In genomic region chr4:3753711-3754412, GRCh38 we compare ENCODE assay signal across 21 cellular contexts. TPM values are rescaled to one million over a fixed set of nuclear protein-coding genes. Genes with fewer than 3 reads are reported as not detected.
DNase-seq lines count a peak whose midpoint lies in the region; ATAC-seq, FAIRE-seq and TF ChIP-seq lines count a peak whose summit lies in the region.
"Had no signal": no experiment of that assay in that cellular context is flagged by ENCODE, and none has a peak within 500 bp of the region (broad histone marks: within the 10 kb centered on the region; RNA-seq: fewer than 3 reads in every experiment).

No MANE protein-coding gene starts in this region.

- no peak overlapping the region for H3K4me3 ChIP-seq in HepG2 (replicated peaks in 1 of 3; ENCODE audit: insufficient read depth in 1 of 3, low read depth in 2 of 3, low read length in 3 of 3)
- H3K4me3 ChIP-seq in right lobe of liver, result no peak overlapping the region
- no peak overlapping the region for H3K4me3 ChIP-seq in neural progenitor cell
- no peak overlapping the region for H3K4me3 ChIP-seq in hepatocyte
- H3K4me3 ChIP-seq in testis, result no peak overlapping the region
- H3K4me3 ChIP-seq: BLaER1, MG63 had no signal

- in situ Hi-C loops in HepG2 (cut with HindIII; ENCODE audit: extremely low pct_ligation_motif_present, low pct_unique_long_range_greater_than_20kb), result no loop called here

- no peaks in the 10 kb centered on the region for H3K4me1 Mint-ChIP-seq in neural progenitor cell
- H3K4me1 Mint-ChIP-seq: CD4-positive, alpha-beta memory T cell; IgD-negative memory B cell had no signal

- H3K4me2 ChIP-seq in HepG2 (ENCODE audit: low read depth, low read length), result no peak overlapping the region
- peak overlapping the region; percentile 38 for H3K4me2 ChIP-seq in neural progenitor cell
- no peak overlapping the region for H3K4me2 ChIP-seq in hepatocyte
- H3K4me2 ChIP-seq: BLaER1 had no signal

- no peaks in the 10 kb centered on the region for H3K9me3 ChIP-seq in HepG2 (ENCODE audit: low read length)
- H3K9me3 ChIP-seq in right lobe of liver, result no peaks in the 10 kb centered on the region
- no peaks in the 10 kb centered on the region for H3K9me3 ChIP-seq in neural progenitor cell (ENCODE audit: low read depth)
- H3K9me3 ChIP-seq in hepatocyte (ENCODE audit: low read depth), result no peaks in the 10 kb centered on the region
- no peaks in the 10 kb centered on the region for H3K9me3 ChIP-seq in testis
- H3K9me3 ChIP-seq: BLaER1, MG63 had no signal

- H3K27ac ChIP-seq in HepG2 (ENCODE audit: extremely low read length, insufficient read depth, low read length) (no peak overlapping the region), right lobe of liver (no peak overlapping the region), neural progenitor cell (no peak overlapping the region), hepatocyte (no peak overlapping the region), testis (no peak overlapping the region)
- H3K27ac ChIP-seq: BLaER1 had no signal

- peaks cover 13% of the 10 kb centered on the region for H3K9me3 Mint-ChIP-seq in neural progenitor cell
- H3K9me3 Mint-ChIP-seq: CD4-positive, alpha-beta memory T cell had no signal

- H3K4me1 ChIP-seq in HepG2 (ENCODE audit: insufficient read depth, low read length), result peaks cover 20% of the 10 kb centered on the region
- no peaks in the 10 kb centered on the region for H3K4me1 ChIP-seq in right lobe of liver
- peaks cover 9% of the 10 kb centered on the region for H3K4me1 ChIP-seq in neural progenitor cell
- H3K4me1 ChIP-seq in hepatocyte (ENCODE audit: insufficient read depth), result no peaks in the 10 kb centered on the region
- no peaks in the 10 kb centered on the region for H3K4me1 ChIP-seq in testis

- no peak for ATAC-seq in HepG2
- no peak for ATAC-seq in right lobe of liver
- ATAC-seq: Panc1 had no signal

- no peak for DNase-seq in HepG2 (ENCODE audit: low spot score)
- DNase-seq in right lobe of liver, result no peak
- DNase-seq in dermis blood vessel endothelial cell, result peak; percentile 60
- DNase-seq in neural progenitor cell (ENCODE audit: low spot score), result no peak
- DNase-seq in hepatocyte (ENCODE audit: low spot score), result no peak
- DNase-seq in testis, result no peak
- no peak for DNase-seq in cerebellum (ENCODE audit: low spot score)
- DNase-seq: CD4-positive, alpha-beta memory T cell; DMS153; GF-D8; Karpas-422; MG63; NCI-H1048; NCI-H1436; NCI-H1930; NCI-H2171 treated with DMSO at 0.1 percent for 48 hours; NCI-H446; NCI-H69 had no signal

- TF ChIP-seq EP300 in HepG2 (IDR thresholded peaks at IDR 0.05; ENCODE audit: low read depth in 2 of 2, low read length in 2 of 2) (no peak), HepG2 (CRISPR knock-in tag; IDR thresholded peaks at IDR 0.05; ENCODE audit: borderline replicate concordance) (no peak)

- no peak for TF ChIP-seq RAD21 in HepG2 (CRISPR knock-in tag; IDR thresholded peaks at IDR 0.05)

- H3K36me3 ChIP-seq in HepG2 (replicated peaks in 1 of 2; ENCODE audit: control insufficient read depth in 1 of 2, insufficient read depth in 2 of 2, low read length in 2 of 2) (no peaks in the 10 kb centered on the region), right lobe of liver (no peaks in the 10 kb centered on the region), neural progenitor cell (no peaks in the 10 kb centered on the region), hepatocyte (replicated peaks; ENCODE audit: insufficient read depth, low read depth) (no peaks in the 10 kb centered on the region), testis (ENCODE audit: low read depth, missing control alignments) (no peaks in the 10 kb centered on the region)
- H3K36me3 ChIP-seq: BLaER1, MG63 had no signal

- no peak for FAIRE-seq in HepG2 (lab: Jason Lieb, UNC)

- H4K20me1 ChIP-seq in HepG2 (ENCODE audit: insufficient read depth, low read length), result no peaks in the 10 kb centered on the region
- H4K20me1 ChIP-seq in neural progenitor cell (ENCODE audit: low read depth), result no peaks in the 10 kb centered on the region
- no peaks in the 10 kb centered on the region for H4K20me1 ChIP-seq in hepatocyte (ENCODE audit: insufficient read depth, poor library complexity, severe bottlenecking)
- H4K20me1 ChIP-seq: BLaER1 had no signal

- WGBS in HepG2 (ENCODE audit: low lambda C conversion rate), result 51% methylated on average over 13 of the region's 19 CpGs
- 45% methylated on average over 7 of the region's 19 CpGs for WGBS in right lobe of liver (ENCODE audit: insufficient coverage, low coverage, low lambda C conversion rate, missing lambda C conversion rate)
- 54% methylated on average over 15 of the region's 19 CpGs for WGBS in hepatocyte (ENCODE audit: low lambda C conversion rate, missing lambda C conversion rate)
- WGBS in testis, 2 donors, result 64 to 72% methylated on average over 19 of the region's 19 CpGs

- intact Hi-C loops in HepG2 (cut with micrococcal nuclease; ENCODE audit: unreplicated experiment), result no loop called here
- intact Hi-C loops in right lobe of liver (cut with DNase I), result no loop called here
- intact Hi-C loops in testis (cut with DNase I; ENCODE audit: low total_unique reads), result no loop called here

- H3F3A ChIP-seq in neural progenitor cell (ENCODE audit: low read depth), result no peaks in the 10 kb centered on the region

- H2AFZ ChIP-seq in HepG2 (ENCODE audit: low read length), result no peak overlapping the region
- no peak overlapping the region for H2AFZ ChIP-seq in neural progenitor cell (replicated peaks)
- H2AFZ ChIP-seq in hepatocyte, result no peak overlapping the region

- no TSS peak for BruUV-seq in HepG2 (replicated peaks; lab: Mats Ljungman, UMichigan)

- H3K36me3 Mint-ChIP-seq in neural progenitor cell, result no peaks in the 10 kb centered on the region
- H3K36me3 Mint-ChIP-seq: CD4-positive, alpha-beta memory T cell; IgD-negative memory B cell had no signal

- CTCF ChIA-PET in HepG2 (lab: Yijun Ruan, JAX; ENCODE audit: low intra/inter-chr PET ratio, low total read pairs), result no interaction called here

- H3K9ac ChIP-seq in HepG2 (ENCODE audit: insufficient read depth, low read depth, low read length), result no peak overlapping the region
- H3K9ac ChIP-seq in neural progenitor cell, result no peak overlapping the region
- H3K9ac ChIP-seq: BLaER1 had no signal

- H3K9me2 ChIP-seq in hepatocyte (replicated peaks; ENCODE audit: insufficient read depth), result no peaks in the 10 kb centered on the region

- TF ChIP-seq CTCF in HepG2 (CRISPR knock-in tag; IDR thresholded peaks at IDR 0.05), result no peak
- no peak for TF ChIP-seq CTCF in right lobe of liver (IDR thresholded peaks at IDR 0.05)
- TF ChIP-seq CTCF in neural progenitor cell (IDR thresholded peaks at IDR 0.05), result no peak
- no peak for TF ChIP-seq CTCF in hepatocyte (IDR thresholded peaks at IDR 0.05; ENCODE audit: poor library complexity)
- no peak for TF ChIP-seq CTCF in testis (IDR thresholded peaks at IDR 0.05)

- H3K27me3 Mint-ChIP-seq in neural progenitor cell (ENCODE audit: insufficient read depth, low read depth), result peaks cover 20% of the 10 kb centered on the region

- H3K27ac Mint-ChIP-seq in neural progenitor cell, result no peak overlapping the region
- H3K27ac Mint-ChIP-seq: CD4-positive, alpha-beta memory T cell; IgD-negative memory B cell had no signal

- H3K79me2 ChIP-seq in HepG2 (ENCODE audit: insufficient read depth, low read length), result no peaks in the 10 kb centered on the region
- no peaks in the 10 kb centered on the region for H3K79me2 ChIP-seq in neural progenitor cell (ENCODE audit: low read depth)
- no peaks in the 10 kb centered on the region for H3K79me2 ChIP-seq in hepatocyte

- no peak overlapping the region for H3K4me3 Mint-ChIP-seq in neural progenitor cell
- H3K4me3 Mint-ChIP-seq: CD4-positive, alpha-beta memory T cell; IgD-negative memory B cell had no signal

- TF ChIP-seq POLR2A in HepG2 (IDR thresholded peaks at IDR 0.05; ENCODE audit: insufficient read depth in 1 of 2, low read depth in 2 of 2, low read length in 2 of 2), result no peak
- no peak for TF ChIP-seq POLR2A in right lobe of liver (IDR thresholded peaks at IDR 0.05)
- no peak for TF ChIP-seq POLR2A in testis (IDR thresholded peaks at IDR 0.05)

- POLR2A ChIA-PET in HepG2 (lab: Yijun Ruan, JAX), result no interaction called here

- H3K27me3 ChIP-seq in HepG2 (ENCODE audit: control insufficient read depth in 1 of 2, insufficient read depth in 2 of 2, low read length in 2 of 2) (peaks cover 13 to 92% of the 10 kb centered on the region in 2 experiments), right lobe of liver (no peaks in the 10 kb centered on the region), neural progenitor cell (peaks cover 10% of the 10 kb centered on the region), hepatocyte (peaks cover 4% of the 10 kb centered on the region), testis (no peaks in the 10 kb centered on the region)
- H3K27me3 ChIP-seq: BLaER1, MG63 had no signal

RNA-seq across cellular contexts. Expression of gene ADRA2C, which starts 12.3 kb away (rescaled TPM):
- 43.8 and 69.7 TPM in 2 replicates for total RNA-seq in HepG2 (2016; rRNA removed; fragmentation: Illumina TruSeq; extraction: Trizol)
- total RNA-seq in HepG2 (2016; cell fraction: cytosol; rRNA removed; fragmentation: Illumina TruSeq; extraction: Trizol; ENCODE audit: low read depth), result 39.5 and 40.6 TPM in 2 replicates
- 45.3 and 69.6 TPM in 2 replicates for total RNA-seq in HepG2 (2016; cell fraction: insoluble cytoplasmic fraction; rRNA removed; fragmentation: Illumina TruSeq; extraction: Trizol)
- 83.4 and 93.4 TPM in 2 replicates for total RNA-seq in HepG2 (2016; cell fraction: membrane; rRNA removed; fragmentation: Illumina TruSeq; extraction: Trizol)
- total RNA-seq in HepG2 (2016; cell fraction: nucleus; rRNA removed; fragmentation: Illumina TruSeq; extraction: Trizol), result 32.1 and 42.6 TPM in 2 replicates
- polyA plus RNA-seq in HepG2 (2011; rRNA removed), result 15.4 and 23.1 TPM in 2 replicates
- 20.0 and 39.6 TPM in 2 replicates for polyA plus RNA-seq in HepG2 (2011; cell fraction: cytosol; rRNA removed)
- 34.6 and 44.2 TPM in 2 replicates for polyA plus RNA-seq in HepG2 (2011; cell fraction: nucleus; rRNA removed)
- 13.5 and 14.6 TPM in 2 replicates for polyA plus RNA-seq in HepG2 (2012)
- polyA plus RNA-seq in HepG2 (2016; cell fraction: cytosol; fragmentation: Illumina TruSeq; extraction: Trizol; ENCODE audit: low read depth), result 40.9 and 41.6 TPM in 2 replicates
- polyA plus RNA-seq in HepG2 (2016; cell fraction: insoluble cytoplasmic fraction; fragmentation: Illumina TruSeq; extraction: Trizol; ENCODE audit: low read depth), result 48.4 and 52.4 TPM in 2 replicates
- polyA plus RNA-seq in HepG2 (2016; cell fraction: membrane; fragmentation: Illumina TruSeq; extraction: Trizol; ENCODE audit: low read depth), result 74.1 and 77.9 TPM in 2 replicates
- 63.0 and 70.2 TPM in 2 replicates for polyA plus RNA-seq in HepG2 (2016; cell fraction: nucleus; fragmentation: Illumina TruSeq; extraction: Trizol; ENCODE audit: insufficient read depth, low read depth)
- polyA minus RNA-seq in HepG2 (2011; rRNA and poly(A)+ RNA removed; ENCODE audit: low replicate concordance), result 0.07 and 154 TPM in 2 replicates
- 31.1 and 39.3 TPM in 2 replicates for polyA minus RNA-seq in HepG2 (2011; cell fraction: cytosol; rRNA and poly(A)+ RNA removed)
- 9.3 and 10.7 TPM in 2 replicates for polyA minus RNA-seq in HepG2 (2011; cell fraction: nucleus; rRNA and poly(A)+ RNA removed)
- under 1 TPM in 5 of 6 experiments, not detected in 1; 0.17 to 0.81 (median 0.65) TPM for total RNA-seq in right lobe of liver
- total RNA-seq in dermis blood vessel endothelial cell, result 0.17 TPM in 1 of 2 replicates, not detected in the other
- total RNA-seq in neural progenitor cell (ENCODE audit: low replicate concordance), result 2.5 and 12.9 TPM in 2 replicates
- total RNA-seq in hepatocyte, result 4.9 and 6.3 TPM in 2 replicates
- 7.7 and 11.0 TPM in 2 replicates for polyA plus RNA-seq in hepatocyte
- total RNA-seq in testis, result 10 to 100 TPM in 1 of 2 donors, 1 to 10 TPM in 1; 9.3 to 16.0 TPM
- polyA plus RNA-seq in testis (ENCODE audit: insufficient read depth, low read depth, low replicate concordance), result 7.2 TPM
- total RNA-seq in cerebellum, result 5.3 TPM
- total RNA-seq: CD4-positive, alpha-beta memory T cell had no signal
- polyA plus RNA-seq: CD4-positive, alpha-beta memory T cell; IgD-negative memory B cell had no signal
